Comparison of ENCODE assay signal across 8 cellular contexts in the genomic region with DNA sequence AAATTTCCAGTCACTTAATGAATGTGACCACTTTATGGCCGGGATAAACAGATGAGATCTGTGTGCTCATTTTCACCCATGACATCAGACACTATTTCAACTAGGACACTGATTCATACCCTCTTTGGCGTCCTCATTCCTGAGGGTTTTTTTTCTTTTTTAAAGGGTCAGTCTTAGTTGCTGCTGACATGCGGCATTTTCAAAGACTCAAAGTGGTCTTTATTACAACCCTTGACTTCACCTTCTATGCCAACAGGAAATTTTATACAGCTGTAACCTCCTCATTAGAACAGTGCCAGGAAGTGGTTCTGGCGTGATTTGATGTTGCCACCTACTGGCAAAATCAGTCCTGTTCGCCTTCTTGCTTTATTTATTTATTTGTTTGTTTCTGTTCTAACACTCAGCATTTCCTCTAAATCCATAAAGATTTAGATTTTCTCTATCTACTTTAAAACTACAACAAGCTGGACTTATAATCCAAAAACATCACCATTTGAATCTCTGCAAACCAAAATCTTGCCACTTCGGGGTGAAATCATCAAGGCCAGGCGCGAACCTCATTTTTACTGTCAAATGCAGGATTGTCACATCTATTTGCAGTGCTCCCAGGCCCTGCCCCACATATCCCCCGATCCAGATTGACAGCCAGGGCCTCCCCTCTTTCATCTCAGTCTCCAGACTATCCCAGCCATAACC.
DNase-seq lines count a peak whose midpoint lies in the region; ATAC-seq and TF ChIP-seq lines count a peak whose summit lies in the region.

No MANE protein-coding gene starts in this region.

- no peaks in the 10 kb centered on the region for H3K4me1 ChIP-seq in HEK293 (ENCODE audit: control insufficient read depth, insufficient read depth, low read length)
- no peaks in the 10 kb centered on the region for H3K4me1 ChIP-seq in OCI-LY1 (ENCODE audit: insufficient read depth, low read length, severe bottlenecking)
- H3K4me1 ChIP-seq in esophagus squamous epithelium: no peaks in the 10 kb centered on the region

- H4K20me1 ChIP-seq in OCI-LY1 (ENCODE audit: insufficient read depth, low read length): no peaks in the 10 kb centered on the region

- WGBS in esophagus squamous epithelium, 2 donors: 47 to 54% methylated on average over 9 of the region's 9 CpGs

- no peak overlapping the region for H3K4me2 ChIP-seq in OCI-LY1 (ENCODE audit: low read length)

- H3K79me2 ChIP-seq in OCI-LY1 (ENCODE audit: insufficient read depth, low read length): no peaks in the 10 kb centered on the region

- H3K9me3 ChIP-seq in HEK293 (ENCODE audit: control insufficient read depth, insufficient read depth, low read depth, low read length) (no peaks in the 10 kb centered on the region; the same call in 1 of the 2 replicates), OCI-LY1 (ENCODE audit: low read length) (no peaks in the 10 kb centered on the region), esophagus squamous epithelium (peaks cover 0 to 11% (median 2%) of the 10 kb centered on the region in 3 donors)

- intact Hi-C loops in esophagus squamous epithelium (cut with DNase I): no loop called here

- ATAC-seq in esophagus mucosa: no peak

- H3K9ac ChIP-seq in OCI-LY1 (ENCODE audit: low read length): no peak overlapping the region

- POLR2A ChIA-PET in HEK293 (lab: Yijun Ruan, JAX): no interaction called here

- no peak overlapping the region for H3K27ac ChIP-seq in HEK293 (ENCODE audit: extremely low read depth, low read depth, low read length)
- no peak overlapping the region for H3K27ac ChIP-seq in OCI-LY1 (ENCODE audit: low read depth, low read length, poor library complexity, severe bottlenecking)
- H3K27ac ChIP-seq in esophagus squamous epithelium: no peak overlapping the region

- H3K27me3 ChIP-seq in OCI-LY1 (ENCODE audit: insufficient read depth, low read length) (no peaks in the 10 kb centered on the region), esophagus squamous epithelium (no peaks in the 10 kb centered on the region)

- TF ChIP-seq POLR2A in esophagus squamous epithelium (IDR thresholded peaks at IDR 0.05): no peak

- H3F3A ChIP-seq in OCI-LY1 (ENCODE audit: insufficient read depth, low read length): no peaks in the 10 kb centered on the region

- no peak overlapping the region for H2AFZ ChIP-seq in OCI-LY1 (ENCODE audit: low read length)

- no peaks in the 10 kb centered on the region for H3K9me2 ChIP-seq in OCI-LY1 (ENCODE audit: low read depth, low read length)

- CTCF ChIA-PET in HEK293 (lab: Yijun Ruan, JAX): interaction anchor here (0.6 to 3.2 kb wide), 12 partner anchors 9 to 645 kb away, joined by 3 to 33 read pairs (median 3); no protein-coding TSS in a partner anchor

- TF ChIP-seq CTCF in HEK293 (tag by site-specific recombination; IDR thresholded peaks at IDR 0.05) (peak; percentile 32; the same call in 1 of the 2 replicates), OCI-LY1 (IDR thresholded peaks at IDR 0.05; ENCODE audit: low read length) (peak; percentile 47), esophagus squamous epithelium (IDR thresholded peaks at IDR 0.05) (peak in 2 of 6 experiments; percentile 11 to 21)

- H3K4me3 ChIP-seq in HEK293 (ENCODE audit: low read depth, low read length) (no peak overlapping the region), OCI-LY1 (ENCODE audit: low read depth, low read length, poor library complexity, severe bottlenecking) (no peak overlapping the region), esophagus squamous epithelium (no peak overlapping the region)

- H3K36me3 ChIP-seq in HEK293 (ENCODE audit: control insufficient read depth in 2 of 2, insufficient read depth in 1 of 2, low read length in 2 of 2) (no peaks in the 10 kb centered on the region), OCI-LY1 (ENCODE audit: insufficient read depth, low read length) (no peaks in the 10 kb centered on the region), esophagus squamous epithelium (no peaks in the 10 kb centered on the region)

- DNase-seq in fibroblast of the conjunctiva (ENCODE audit: low read depth) (peak; percentile 24), renal cortical epithelial cell (ENCODE audit: low read depth) (peak; percentile 72), NCI-H69 (lab: John Stamatoyannopoulos, UW) (no peak), esophagus squamous epithelium (lab: John Stamatoyannopoulos, UW) (no peak), DMS79 treated with DMSO at 0.1 percent for 48 hours (lab: John Stamatoyannopoulos, UW) (no peak)

TF ChIP-seq in HEK293, 187 proteins besides CTCF, POLR2A, EP300 and RAD21:
- TF ChIP-seq, protein P1, sequence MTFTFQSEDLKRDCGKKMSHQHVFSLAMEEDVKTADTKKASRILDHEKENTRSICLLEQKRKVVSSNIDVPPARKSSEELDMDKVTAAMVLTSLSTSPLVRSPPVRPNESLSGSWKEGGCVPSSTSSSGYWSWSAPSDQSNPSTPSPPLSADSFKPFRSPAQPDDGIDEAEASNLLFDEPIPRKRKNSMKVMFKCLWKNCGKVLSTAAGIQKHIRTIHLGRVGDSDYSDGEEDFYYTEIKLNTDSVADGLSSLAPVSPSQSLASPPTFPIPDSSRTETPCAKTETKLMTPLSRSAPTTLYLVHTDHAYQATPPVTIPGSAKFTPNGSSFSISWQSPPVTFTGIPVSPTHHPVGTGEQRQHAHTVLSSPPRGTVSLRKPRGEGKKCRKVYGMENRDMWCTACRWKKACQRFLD (tag by site-specific recombination; IDR thresholded peaks at IDR 0.05): no peak
- TF ChIP-seq ZNF654 (tag by site-specific recombination; IDR thresholded peaks at IDR 0.05; ENCODE audit: low read depth): peak; percentile 78

Comparison
In these comparisons a context has a peak if more than half of its experiments do, and no peak if none do; other contexts are left out.
1. DNase-seq: peak in fibroblast of the conjunctiva (single experiment) and renal cortical epithelial cell (single experiment); none in NCI-H69 (single experiment), esophagus squamous epithelium (single experiment) and DMS79 treated with DMSO at 0.1 percent for 48 hours (single experiment).